19 cellular contexts compared by ENCODE assay signal in the genomic region with DNA sequence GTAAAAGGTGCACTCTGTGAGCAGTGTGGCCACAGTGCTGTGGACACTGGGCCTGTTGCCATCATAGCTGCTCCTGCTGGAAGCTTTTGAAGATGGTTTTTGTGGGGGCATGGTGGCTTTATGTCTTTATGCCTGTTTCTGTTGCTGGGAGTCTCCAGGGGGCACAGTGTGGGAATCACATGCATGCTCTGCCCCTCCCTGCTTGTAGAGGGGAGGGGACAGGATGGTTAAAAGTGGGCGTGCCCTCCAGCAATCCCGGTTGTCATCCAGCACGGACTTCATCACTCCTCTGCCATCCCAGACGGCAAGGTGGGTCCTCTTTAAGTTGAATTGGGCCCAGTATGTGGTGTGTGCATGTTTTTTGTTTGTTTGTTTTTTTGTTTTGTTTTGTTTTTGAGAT. TPM values are rescaled to one million over a fixed set of nuclear protein-coding genes. Genes with fewer than 3 reads are reported as not detected.
DNase-seq lines count a peak whose midpoint lies in the region; ATAC-seq and TF ChIP-seq lines count a peak whose summit lies in the region.
"Had no signal": no experiment of that assay in that cellular context is flagged by ENCODE, and none has a peak within 500 bp of the region (broad histone marks: within the 10 kb centered on the region; RNA-seq: fewer than 3 reads in every experiment).

No MANE protein-coding gene starts in this region.

- no peak for TF ChIP-seq POLR2A in gastrocnemius medialis (IDR thresholded peaks at IDR 0.05)

- TF ChIP-seq CTCF in brain (conservative IDR thresholded peaks at IDR 0.05): no peak
- TF ChIP-seq CTCF in gastrocnemius medialis (IDR thresholded peaks at IDR 0.05 in 4 of 5, conservative IDR thresholded peaks at IDR 0.05 in 1 of 5): no peak
- TF ChIP-seq CTCF in coronary artery (IDR thresholded peaks at IDR 0.05): no peak

- peak overlapping the region; percentile 37 for H3K27ac Mint-ChIP-seq in activated CD8-positive, alpha-beta memory T cell treated with anti-CD3 and anti-CD28 coated beads, Interleukin-2, amount 10 ng/mL, durations not matched to agents 7 days and 5 days
- peak overlapping the region in 4 of 5 experiments; percentile 62 to 90 (median 76) for H3K27ac Mint-ChIP-seq in brain

- H3K9me3 ChIP-seq in gastrocnemius medialis: no peaks in the 10 kb centered on the region
- H3K9me3 ChIP-seq: A549, SJSA1 had no signal

- peaks cover 74% of the 10 kb centered on the region for H3K4me1 Mint-ChIP-seq in activated CD8-positive, alpha-beta memory T cell treated with anti-CD3 and anti-CD28 coated beads, Interleukin-2, amount 10 ng/mL, durations not matched to agents 7 days and 5 days
- peaks cover 60% of the 10 kb centered on the region for H3K4me1 Mint-ChIP-seq in brain

- intact Hi-C loops in gastrocnemius medialis (cut with DNase I; ENCODE audit: low total_unique reads): no loop called here

- no peak overlapping the region for H3K4me3 Mint-ChIP-seq in activated CD8-positive, alpha-beta memory T cell treated with anti-CD3 and anti-CD28 coated beads, Interleukin-2, amount 10 ng/mL, durations not matched to agents 7 days and 5 days
- no peak overlapping the region for H3K4me3 Mint-ChIP-seq in brain

- no peak for ATAC-seq in activated CD8-positive, alpha-beta memory T cell treated with anti-CD3 and anti-CD28 coated beads, Interleukin-2, amount 10 ng/mL, durations not matched to agents 7 days and 5 days
- ATAC-seq in gastrocnemius medialis (no peak), GM18517 (IDR thresholded peaks at IDR 0.05; ENCODE audit: unreplicated experiment) (no peak)
- ATAC-seq: A549, GM12878, HepG2 had no signal

- H3K27me3 Mint-ChIP-seq in activated CD8-positive, alpha-beta memory T cell treated with anti-CD3 and anti-CD28 coated beads, Interleukin-2, amount 10 ng/mL, durations not matched to agents 7 days and 5 days: no peaks in the 10 kb centered on the region
- H3K27me3 Mint-ChIP-seq in brain: no peaks in the 10 kb centered on the region

- peaks cover 55 to 57% of the 10 kb centered on the region in 2 donors for H3K4me1 ChIP-seq in gastrocnemius medialis

- in situ Hi-C loops in gastrocnemius medialis (cut with MboI; ENCODE audit: low sequenced_read_pairs in 4 of 4): no loop called here

- DNase-seq in activated CD8-positive, alpha-beta memory T cell treated with anti-CD3 and anti-CD28 coated beads, Interleukin-2, amount 10 ng/mL, durations not matched to agents 7 days and 5 days: no peak
- DNase-seq in activated CD8-positive, alpha-beta memory T cell treated with anti-CD3 and anti-CD28 coated beads, Interleukin-2, amount 50 U/mL, for 48 hours: no peak
- DNase-seq in H7 (peak; percentile 24), gastrocnemius medialis (no peak), coronary artery (ENCODE audit: low spot score) (no peak), NCI-H1694 treated with DMSO at 0.1 percent for 48 hours (lab: John Stamatoyannopoulos, UW) (no peak)
- DNase-seq: activated CD4-positive, alpha-beta T cell treated with anti-CD3 and anti-CD28 coated beads for 4 hours; activated gamma-delta T cell treated with Interleukin-2 at 50 U/mL for 16 hours; amygdala; DND-41; kidney glomerular epithelial cell; NCI-H1048; NCI-H187 had no signal

- CTCF ChIA-PET in activated CD8-positive, alpha-beta memory T cell treated with anti-CD3 and anti-CD28 coated beads, Interleukin-2, amount 10 ng/mL, durations not matched to agents 7 days and 5 days (lab: Charles Lee): interaction anchor here (8.9 kb wide), 1 partner anchor 12 kb away, joined by 68 read pairs; no protein-coding TSS in a partner anchor

- H3K27ac ChIP-seq in gastrocnemius medialis: peak overlapping the region; percentile 29 to 93 (median 62)
- no peak overlapping the region for H3K27ac ChIP-seq in coronary artery
- H3K27ac ChIP-seq: A549, SJSA1 had no signal

- peaks cover 7% of the 10 kb centered on the region for H3K36me3 ChIP-seq in H7 (replicated peaks; ENCODE audit: control insufficient read depth, insufficient read depth, low read length)
- peaks cover 0 to 14% of the 10 kb centered on the region in 2 donors for H3K36me3 ChIP-seq in gastrocnemius medialis

- H3K36me3 Mint-ChIP-seq in activated CD8-positive, alpha-beta memory T cell treated with anti-CD3 and anti-CD28 coated beads, Interleukin-2, amount 10 ng/mL, durations not matched to agents 7 days and 5 days: peaks cover 54% of the 10 kb centered on the region
- H3K36me3 Mint-ChIP-seq in brain: peaks cover 29% of the 10 kb centered on the region

- H3K4me3 ChIP-seq in H7 (ENCODE audit: insufficient read depth, low read depth, low read length): no peak overlapping the region
- H3K4me3 ChIP-seq in gastrocnemius medialis: no peak overlapping the region
- no peak overlapping the region for H3K4me3 ChIP-seq in coronary artery
- H3K4me3 ChIP-seq: A549, GM12878, SJSA1 had no signal

- H3K27me3 ChIP-seq in H7 (ENCODE audit: control insufficient read depth, insufficient read depth, low read length): no peaks in the 10 kb centered on the region
- no peaks in the 10 kb centered on the region for H3K27me3 ChIP-seq in gastrocnemius medialis
- H3K27me3 ChIP-seq: SJSA1 had no signal

- H3K9me3 Mint-ChIP-seq in activated CD8-positive, alpha-beta memory T cell treated with anti-CD3 and anti-CD28 coated beads, Interleukin-2, amount 10 ng/mL, durations not matched to agents 7 days and 5 days (ENCODE audit: low read depth): no peaks in the 10 kb centered on the region
- no peaks in the 10 kb centered on the region for H3K9me3 Mint-ChIP-seq in brain

RNA-seq across cellular contexts. Expression of a gene that starts 20.2 kb away (rescaled TPM):
- total RNA-seq in activated CD8-positive, alpha-beta memory T cell treated with anti-CD3 and anti-CD28 coated beads, Interleukin-2, amount 10 ng/mL, durations not matched to agents 7 days and 5 days: 100 to 1,000 TPM; 134 to 136 TPM
- 63.1 and 71.3 TPM in 2 replicates for total RNA-seq in H7 (2014; rRNA removed; shearing (Covaris generic))
- 177 TPM for polyA plus RNA-seq in brain (ENCODE audit: insufficient read depth, low read depth, low replicate concordance)
- 100 to 1,000 TPM; 224 to 462 (median 396) TPM for total RNA-seq in gastrocnemius medialis

RNA-seq across cellular contexts. Expression of a gene that starts 44.6 kb away (rescaled TPM):
- total RNA-seq in activated CD8-positive, alpha-beta memory T cell treated with anti-CD3 and anti-CD28 coated beads, Interleukin-2, amount 10 ng/mL, durations not matched to agents 7 days and 5 days: 10 to 100 TPM; 74.8 to 77.4 TPM
- total RNA-seq in H7 (2014; rRNA removed; shearing (Covaris generic)): 94.4 and 114 TPM in 2 replicates
- polyA plus RNA-seq in brain (ENCODE audit: insufficient read depth, low read depth, low replicate concordance): 96.9 TPM
- 100 to 1,000 TPM in 3 of 4 donors, 10 to 100 TPM in 1; 85.8 to 162 (median 101) TPM for total RNA-seq in gastrocnemius medialis

RNA-seq across cellular contexts. Expression of a gene that starts 52.9 kb away (rescaled TPM):
- total RNA-seq in activated CD8-positive, alpha-beta memory T cell treated with anti-CD3 and anti-CD28 coated beads, Interleukin-2, amount 10 ng/mL, durations not matched to agents 7 days and 5 days: 100 to 1,000 TPM in 1 of 2 experiments, 10 to 100 TPM in 1; 97.4 to 102 TPM
- total RNA-seq in H7 (2014; rRNA removed; shearing (Covaris generic)): 81.2 and 93.4 TPM in 2 replicates
- polyA plus RNA-seq in brain (ENCODE audit: insufficient read depth, low read depth, low replicate concordance): 62.8 TPM
- total RNA-seq in gastrocnemius medialis: 10 to 100 TPM; 57.7 to 73.2 (median 66.1) TPM

Comparison
In these comparisons a context has a peak if more than half of its experiments do, and no peak if none do; other contexts are left out.
1. H3K27ac ChIP-seq: peak in gastrocnemius medialis (4 of 4); none in coronary artery (0 of 2).